20 cellular contexts compared by ENCODE assay signal in the genomic region with DNA sequence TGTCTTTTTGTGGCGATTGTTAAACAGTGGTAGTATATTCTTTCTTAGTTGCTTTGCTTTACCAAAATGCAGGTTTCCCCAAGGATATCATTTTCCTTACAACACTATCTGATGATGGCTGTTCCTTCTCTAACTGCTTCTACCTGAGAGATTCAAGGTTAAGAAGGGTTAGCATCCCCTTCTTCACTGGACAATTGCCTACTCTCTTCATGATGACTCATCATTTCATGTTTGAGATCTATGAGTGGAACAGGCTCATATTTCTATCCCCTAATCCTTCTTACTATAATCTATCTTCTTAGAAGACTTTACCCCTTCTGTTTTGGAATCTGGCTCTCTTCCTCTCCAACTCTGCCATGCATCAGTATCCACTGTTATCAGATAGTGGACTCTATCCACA. TPM values are rescaled to one million over a fixed set of nuclear protein-coding genes. Genes with fewer than 3 reads are reported as not detected.
DNase-seq lines count a peak whose midpoint lies in the region; ATAC-seq and TF ChIP-seq lines count a peak whose summit lies in the region.
"Had no signal": no experiment of that assay in that cellular context is flagged by ENCODE, and none has a peak within 500 bp of the region (broad histone marks: within the 10 kb centered on the region; RNA-seq: fewer than 3 reads in every experiment).

No MANE protein-coding gene starts in this region.

- WGBS in psoas muscle, 3 donors, result 66 to 91% (median 80%) methylated on average over 1 of the region's 1 CpG

- no peak overlapping the region for H3K9ac ChIP-seq in Karpas-422 (ENCODE audit: low read length)
- no peak overlapping the region for H3K9ac ChIP-seq in adipocyte (ENCODE audit: low read length)

- peaks cover 19% of the 10 kb centered on the region for H3K36me3 Mint-ChIP-seq in activated T-helper 2 cell treated with anti-CD3 and anti-CD28 coated beads, Interferon-gamma antibody, Interleukin-2, Interleukin-4, amounts not matched to agents 10 μg/mL and 5 μg/mL and 100 μg/mL, durations not matched to agents 14 hours and 24 hours and 36 hours (ENCODE audit: low read depth)

- H3K27me3 Mint-ChIP-seq in activated T-helper 2 cell treated with anti-CD3 and anti-CD28 coated beads, Interferon-gamma antibody, Interleukin-2, Interleukin-4, amounts not matched to agents 10 μg/mL and 5 μg/mL and 100 μg/mL, durations not matched to agents 14 hours and 24 hours and 36 hours (ENCODE audit: low read depth), result no peaks in the 10 kb centered on the region
- H3K27me3 Mint-ChIP-seq: activated CD4-positive, alpha-beta T cell treated with anti-CD3 and anti-CD28 coated beads for 36 hours had no signal

- H4K20me1 ChIP-seq in Karpas-422 (ENCODE audit: insufficient read depth, low read depth, low read length), result peaks cover 71% of the 10 kb centered on the region

- H3K27ac ChIP-seq in Karpas-422 (ENCODE audit: low read length) (peak overlapping the region; percentile 42), psoas muscle (peak overlapping the region; percentile 59)
- H3K27ac ChIP-seq: adrenal gland, esophagus squamous epithelium, lower lobe of right lung, Peyer's patch had no signal

- H3K36me3 ChIP-seq in Karpas-422 (ENCODE audit: insufficient read depth, low read length), result peaks cover 61% of the 10 kb centered on the region
- no peaks in the 10 kb centered on the region for H3K36me3 ChIP-seq in adipocyte (ENCODE audit: control insufficient read depth, insufficient read depth, low read length, severe bottlenecking)
- no peaks in the 10 kb centered on the region for H3K36me3 ChIP-seq in psoas muscle (ENCODE audit: insufficient read depth in 1 of 2, low read depth in 1 of 2)
- H3K36me3 ChIP-seq: adrenal gland, esophagus squamous epithelium, lower lobe of right lung, Peyer's patch had no signal

- no peak overlapping the region for H2AFZ ChIP-seq in Karpas-422 (ENCODE audit: low read length)

- H3K4me1 ChIP-seq in Karpas-422 (ENCODE audit: low read length), result peaks cover 80% of the 10 kb centered on the region
- peaks cover 70% of the 10 kb centered on the region for H3K4me1 ChIP-seq in adipocyte (ENCODE audit: control insufficient read depth, insufficient read depth, low read length)
- peaks cover 90% of the 10 kb centered on the region for H3K4me1 ChIP-seq in psoas muscle

- peaks cover 100% of the 10 kb centered on the region for H3K79me2 ChIP-seq in Karpas-422 (ENCODE audit: low read length)

- no peak for TF ChIP-seq CTCF in psoas muscle (IDR thresholded peaks at IDR 0.05)

- H3K4me1 Mint-ChIP-seq in activated T-helper 2 cell treated with anti-CD3 and anti-CD28 coated beads, Interferon-gamma antibody, Interleukin-2, Interleukin-4, amounts not matched to agents 10 μg/mL and 5 μg/mL and 100 μg/mL, durations not matched to agents 14 hours and 24 hours and 36 hours (ENCODE audit: low read depth), result peaks cover 42% of the 10 kb centered on the region

- H3K27ac Mint-ChIP-seq in activated T-helper 2 cell treated with anti-CD3 and anti-CD28 coated beads, Interferon-gamma antibody, Interleukin-2, Interleukin-4, amounts not matched to agents 10 μg/mL and 5 μg/mL and 100 μg/mL, durations not matched to agents 14 hours and 24 hours and 36 hours, result no peak overlapping the region
- H3K27ac Mint-ChIP-seq: activated CD4-positive, alpha-beta T cell treated with anti-CD3 and anti-CD28 coated beads for 36 hours had no signal

- peak; percentile 14 for DNase-seq in EL
- no peak for DNase-seq in Karpas-422
- DNase-seq in adipocyte (ENCODE audit: low read depth), result peak; percentile 26
- no peak for DNase-seq in psoas muscle
- DNase-seq in activated T-helper 2 cell treated with anti-CD3 and anti-CD28 coated beads, Interferon-gamma antibody, Interleukin-2, Interleukin-4, amounts not matched to agents 10 μg/mL and 5 μg/mL and 100 μg/mL, durations not matched to agents 14 hours and 24 hours and 36 hours (ENCODE audit: low spot score), result no peak
- no peak for DNase-seq in NCI-H69 (lab: John Stamatoyannopoulos, UW)
- DNase-seq in activated effector memory CD4-positive, alpha-beta T cell treated with Interleukin-2 at 50 U/mL for 16 hours, result no peak
- DNase-seq: activated CD4-positive, alpha-beta T cell treated with anti-CD3 and anti-CD28 coated beads for 36 hours; adrenal gland; central memory CD4-positive, alpha-beta T cell; effector CD4-positive, alpha-beta T cell; esophagus squamous epithelium; GF-D8; glutamatergic neuron; lower lobe of right lung; NCI-H2029; NCI-H510A treated with DMSO at 0.1 percent for 48 hours; Peyer's patch; stimulated activated CD4-positive, alpha-beta T cell treated with anti-CD3 and anti-CD28 coated beads, Interleukin-2, amount 100 ng/mL, for 48 hours had no signal

- peaks cover 3% of the 10 kb centered on the region for H3K9me3 Mint-ChIP-seq in activated T-helper 2 cell treated with anti-CD3 and anti-CD28 coated beads, Interferon-gamma antibody, Interleukin-2, Interleukin-4, amounts not matched to agents 10 μg/mL and 5 μg/mL and 100 μg/mL, durations not matched to agents 14 hours and 24 hours and 36 hours

- intact Hi-C loops in psoas muscle (cut with DNase I), result no loop called here
- intact Hi-C loops in activated T-helper 2 cell treated with anti-CD3 and anti-CD28 coated beads, Interferon-gamma antibody, Interleukin-2, Interleukin-4, amounts not matched to agents 10 μg/mL and 5 μg/mL and 100 μg/mL, durations not matched to agents 14 hours and 24 hours and 36 hours (cut with micrococcal nuclease), result no loop called here

- H3K9me2 ChIP-seq in Karpas-422 (replicated peaks; ENCODE audit: insufficient read depth, low read length), result no peaks in the 10 kb centered on the region

- peak in 3 of 4 donors; percentile 14 to 43 (median 15) for ATAC-seq in psoas muscle
- ATAC-seq: activated CD4-positive, alpha-beta T cell treated with anti-CD3 and anti-CD28 coated beads for 36 hours; lower lobe of right lung; sciatic nerve had no signal

- no peak overlapping the region for H3K4me3 ChIP-seq in Karpas-422 (ENCODE audit: low read length)
- no peak overlapping the region for H3K4me3 ChIP-seq in adipocyte (ENCODE audit: low read length)
- no peak overlapping the region for H3K4me3 ChIP-seq in psoas muscle
- H3K4me3 ChIP-seq: adrenal gland, esophagus squamous epithelium, lower lobe of right lung, Peyer's patch had no signal

- H3K9me3 ChIP-seq in Karpas-422 (ENCODE audit: low read length), result no peaks in the 10 kb centered on the region
- no peaks in the 10 kb centered on the region for H3K9me3 ChIP-seq in adipocyte (ENCODE audit: control insufficient read depth, low read length)
- H3K9me3 ChIP-seq in psoas muscle, result no peaks in the 10 kb centered on the region
- H3K9me3 ChIP-seq: adrenal gland, esophagus squamous epithelium, lower lobe of right lung, Peyer's patch had no signal

- no peak overlapping the region for H3K4me2 ChIP-seq in Karpas-422 (ENCODE audit: low read depth, low read length, poor library complexity, severe bottlenecking)

- no peak overlapping the region for H3K4me3 Mint-ChIP-seq in activated T-helper 2 cell treated with anti-CD3 and anti-CD28 coated beads, Interferon-gamma antibody, Interleukin-2, Interleukin-4, amounts not matched to agents 10 μg/mL and 5 μg/mL and 100 μg/mL, durations not matched to agents 14 hours and 24 hours and 36 hours (ENCODE audit: low read depth)
- H3K4me3 Mint-ChIP-seq: activated CD4-positive, alpha-beta T cell treated with anti-CD3 and anti-CD28 coated beads for 36 hours had no signal

- H3K27me3 ChIP-seq in Karpas-422 (ENCODE audit: low read length), result no peaks in the 10 kb centered on the region
- no peaks in the 10 kb centered on the region for H3K27me3 ChIP-seq in adipocyte (replicated peaks; ENCODE audit: control insufficient read depth, insufficient read depth, low read length)
- H3K27me3 ChIP-seq in psoas muscle (ENCODE audit: insufficient read depth in 3 of 3, low read length in 2 of 3), result no peaks in the 10 kb centered on the region
- H3K27me3 ChIP-seq: adrenal gland, esophagus squamous epithelium, Peyer's patch had no signal

RNA-seq across cellular contexts. Expression of gene NR3C1, which starts 54.4 kb away (rescaled TPM):
- total RNA-seq in Karpas-422 (2014; rRNA removed; shearing (Covaris generic); ENCODE audit: low replicate concordance), result 189 and 364 TPM in 2 replicates
- 10 to 100 TPM; 55.8 to 89.7 (median 63.6) TPM for total RNA-seq in psoas muscle
- polyA plus RNA-seq in psoas muscle, result 10 to 100 TPM; 16.5 to 34.5 (median 26.2) TPM
- total RNA-seq in activated T-helper 2 cell treated with anti-CD3 and anti-CD28 coated beads, Interferon-gamma antibody, Interleukin-2, Interleukin-4, amounts not matched to agents 10 μg/mL and 5 μg/mL and 100 μg/mL, durations not matched to agents 14 hours and 24 hours and 36 hours, result 51.3 and 52.0 TPM in 2 replicates

Comparison
In these comparisons a context has a peak if more than half of its experiments do, and no peak if none do; other contexts are left out.
1. DNase-seq: peak in EL (single experiment) and adipocyte (single experiment); none in Karpas-422 (single experiment), psoas muscle (0 of 2), activated T-helper 2 cell treated with anti-CD3 and anti-CD28 coated beads, Interferon-gamma antibody, Interleukin-2, Interleukin-4, amounts not matched to agents 10 μg/mL and 5 μg/mL and 100 μg/mL, durations not matched to agents 14 hours and 24 hours and 36 hours (single experiment), NCI-H69 (single experiment) and activated effector memory CD4-positive, alpha-beta T cell treated with Interleukin-2 at 50 U/mL for 16 hours (single experiment).